Comparison of ENCODE assay signal across 20 cellular contexts in genomic region chr1:176055398-176055797, GRCh38.
"Had no signal": no experiment of that assay in that cellular context is flagged by ENCODE, and none has a peak within 500 bp of the region (broad histone marks: within the 10 kb centered on the region; RNA-seq: fewer than 3 reads in every experiment).

No MANE protein-coding gene starts in this region.

- H3K36me3 ChIP-seq: ovary, upper lobe of left lung, uterus had no signal

- H3K9me3 Mint-ChIP-seq: natural killer cell had no signal

- ATAC-seq: left colon, mucosa of descending colon, natural killer cell, right cardiac atrium had no signal

- H3K4me3 Mint-ChIP-seq: natural killer cell, neural progenitor cell had no signal

- H3K27ac ChIP-seq: dorsolateral prefrontal cortex, hepatocyte, neural progenitor cell, ovary, stomach, upper lobe of left lung, uterus had no signal

- H3K4me3 ChIP-seq: dorsolateral prefrontal cortex, hepatocyte, mucosa of descending colon, neural progenitor cell, ovary, stomach, upper lobe of left lung, uterus had no signal

- DNase-seq: cortex of kidney; dorsolateral prefrontal cortex; effector CD8-positive, alpha-beta T cell; foreskin melanocyte; head of caudate nucleus; left colon; mucosa of descending colon; natural killer cell; nucleus accumbens; ovary; right cardiac atrium; small intestine; stimulated activated CD4-positive, alpha-beta T cell treated with anti-CD3 and anti-CD28 coated beads, Interleukin-12 subunit alpha, Interleukin-12 subunit beta, amount 100 ng/mL, for 4 hours; stimulated activated naive CD4-positive, alpha-beta T cell; stomach; upper lobe of left lung; uterus had no signal

- H3K4me1 ChIP-seq: stomach, upper lobe of left lung, uterus had no signal

- H3K27me3 Mint-ChIP-seq: progenitor cell of endocrine pancreas had no signal

- H3K9me3 ChIP-seq: mucosa of descending colon, ovary, stomach, upper lobe of left lung, uterus had no signal

- H3K36me3 Mint-ChIP-seq: natural killer cell had no signal

- H3K27ac Mint-ChIP-seq: natural killer cell, neural progenitor cell, progenitor cell of endocrine pancreas had no signal
